8 cellular contexts compared by ENCODE assay signal in the genomic region with DNA sequence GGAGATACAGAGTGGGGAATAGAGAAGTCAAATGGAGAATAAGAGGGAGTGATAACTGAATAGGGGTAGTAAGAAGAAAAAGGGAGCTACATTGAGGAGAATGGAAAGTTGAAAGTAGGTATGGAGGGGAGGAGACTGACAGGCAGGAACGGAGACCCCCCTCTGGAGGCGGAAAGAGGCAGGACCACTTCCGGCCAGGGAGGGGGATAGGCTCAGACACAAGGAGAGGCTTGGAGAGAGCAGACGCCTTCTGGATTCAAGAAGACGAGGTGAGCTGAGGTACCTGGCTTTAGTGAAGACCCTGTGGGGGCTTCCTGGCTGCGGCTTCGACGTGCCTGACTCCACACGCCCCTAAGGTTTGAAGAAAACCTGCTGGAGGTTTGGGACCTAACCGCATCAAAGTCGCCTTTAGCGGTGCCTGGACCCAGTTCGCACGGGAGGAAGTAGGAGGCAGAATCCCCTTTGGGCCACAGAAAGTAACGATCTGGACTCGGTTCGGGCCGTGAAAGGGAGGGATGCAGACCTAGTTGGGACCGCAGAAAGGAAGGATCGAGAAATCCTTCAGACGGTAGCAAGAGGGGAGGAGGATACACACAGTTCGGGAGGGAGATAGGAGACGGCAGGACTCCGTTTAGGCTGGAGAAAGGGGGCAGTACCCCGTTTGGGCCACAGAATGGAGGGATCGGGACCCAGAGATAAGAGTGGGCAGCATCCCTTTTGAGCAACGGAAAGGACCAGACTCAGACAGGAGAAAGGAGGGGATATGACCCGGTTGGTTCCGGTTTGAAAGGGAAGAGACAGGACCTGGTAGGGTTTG. TPM values are rescaled to one million over a fixed set of nuclear protein-coding genes. Genes with fewer than 3 reads are reported as not detected.
DNase-seq lines count a peak whose midpoint lies in the region; ATAC-seq, FAIRE-seq and TF ChIP-seq lines count a peak whose summit lies in the region.

TRO (plus strand) TSS at position 215 of the 817 bp plus-strand sequence. CDS start 1,423 bp downstream, outside the sequence.

- peaks cover 0 to 4% (median 0%) of the 10 kb centered on the region in 4 donors for H3K27me3 ChIP-seq in pancreas

- H3K27ac ChIP-seq in pancreas: no peak within 1 kb of the TSS

- intact Hi-C loops in pancreas (cut with DNase I): no loop called here

- peak; percentile 39 for DNase-seq in G401 (ENCODE audit: low spot score)
- peak; percentile 1 to 3 for DNase-seq in activated CD4-positive, alpha-beta T cell treated with anti-CD3 and anti-CD28 coated beads, Interleukin-2, amount 50 U/mL, for 48 hours
- DNase-seq in glomerular endothelial cell (ENCODE audit: extremely low read depth, low read depth, low spot score): no peak
- no peak for DNase-seq in pancreas
- no peak for DNase-seq in D721Med (ENCODE audit: insufficient read length, low spot score)

- H3K4me1 ChIP-seq in pancreas: no peaks in the 10 kb centered on the region

- peak within 1 kb of the TSS; percentile 3 to 40 (median 18) for H3K4me3 ChIP-seq in pancreas

- FAIRE-seq in pancreas (lab: Jason Lieb, UNC): no peak
- FAIRE-seq in D721Med (lab: Jason Lieb, UNC): no peak

- ATAC-seq in HG03342 (IDR thresholded peaks at IDR 0.05; ENCODE audit: unreplicated experiment): peak; percentile 33
- ATAC-seq in pancreas: peak in 3 of 4 donors; percentile 29 to 47 (median 42)
- no peak for ATAC-seq in GM18519 (IDR thresholded peaks at IDR 0.05; ENCODE audit: low FRiP score, unreplicated experiment)
- no peak for ATAC-seq in HG03135 (IDR thresholded peaks at IDR 0.05; ENCODE audit: unreplicated experiment)

- no peaks in the 10 kb centered on the region for H3K9me3 ChIP-seq in pancreas

- H3K36me3 ChIP-seq in pancreas: no peaks in the 10 kb centered on the region

- 2 to 27% methylated on average over 29 of the region's 29 CpGs for WGBS in pancreas, 2 donors

- TF ChIP-seq CTCF in pancreas (IDR thresholded peaks at IDR 0.05) (no peak), D721Med (IDR thresholded peaks at IDR 0.05; ENCODE audit: insufficient read depth, missing control alignments) (no peak)

- in situ Hi-C loops in G401 (cut with HindIII; ENCODE audit: low sequenced_read_pairs): no loop called here

RNA-seq across cellular contexts. Expression of gene TRO, which starts in this region (rescaled TPM):
- total RNA-seq in G401 (2014; rRNA removed; shearing (Covaris generic)): 18.2 and 25.2 TPM in 2 replicates
- total RNA-seq in glomerular endothelial cell (9.5 and 15.0 TPM in 2 replicates), pancreas (10 to 100 TPM in 2 of 6 donors, 1 to 10 TPM in 4; 6.0 to 15.0 (median 9.2) TPM)
- polyA plus RNA-seq in pancreas: 100 to 1,000 TPM in 1 of 2 donors, 10 to 100 TPM in 1; 39.3 to 107 TPM

Comparison
In these comparisons a context has a peak if more than half of its experiments do, and no peak if none do; other contexts are left out.
1. DNase-seq: peak in G401 (single experiment) and activated CD4-positive, alpha-beta T cell treated with anti-CD3 and anti-CD28 coated beads, Interleukin-2, amount 50 U/mL, for 48 hours (2 of 2); none in glomerular endothelial cell (single experiment), pancreas (0 of 6) and D721Med (single experiment).
2. ATAC-seq: peak in HG03342 (single experiment) and pancreas (3 of 4); none in GM18519 (single experiment) and HG03135 (single experiment).